Comparison of ENCODE assay signal across 7 cellular contexts in the genomic region with DNA sequence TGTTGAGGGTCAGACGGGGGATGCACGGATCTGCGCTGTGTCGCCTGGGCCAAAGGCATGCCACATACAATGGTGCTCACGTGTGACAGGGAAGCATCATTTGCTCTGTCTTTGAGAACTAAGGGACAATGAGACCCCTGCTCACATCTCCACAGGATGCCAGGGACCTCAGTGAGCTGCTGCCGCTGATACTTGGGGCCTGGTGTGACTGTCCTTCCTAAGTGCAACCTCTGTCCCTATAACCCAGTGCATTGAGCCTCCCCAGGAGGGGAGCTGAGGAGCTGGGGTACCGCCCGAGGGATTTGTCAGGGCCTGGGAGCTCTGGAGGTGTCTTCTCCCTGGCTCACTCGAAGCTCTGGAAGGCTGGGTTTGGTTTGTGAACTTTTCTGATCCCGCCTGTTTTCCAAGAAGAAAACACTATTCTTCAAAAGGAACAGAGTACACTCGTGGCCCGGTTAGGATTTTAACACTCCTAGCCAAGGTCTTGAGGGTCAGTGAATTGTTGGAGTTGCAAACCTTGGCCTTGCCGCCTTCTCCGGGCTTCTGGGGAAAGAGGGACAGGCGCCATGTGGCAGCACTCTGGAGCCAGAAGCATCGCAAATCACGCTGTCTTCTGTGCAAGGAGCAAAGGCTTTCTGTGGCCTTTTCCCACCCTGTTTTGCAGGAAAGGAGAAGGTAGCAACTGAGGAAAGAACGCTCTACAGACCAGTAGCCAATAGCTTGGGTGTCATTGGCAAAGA.
"Had no signal": no experiment of that assay in that cellular context is flagged by ENCODE, and none has a peak within 500 bp of the region (broad histone marks: within the 10 kb centered on the region; RNA-seq: fewer than 3 reads in every experiment).

No MANE protein-coding gene starts in this region.

- H3K27ac Mint-ChIP-seq: HFFc6 had no signal

- DNase-seq: GM23248, GOT3, H7, HFFc6, IMR-90 had no signal

- H3K36me3 ChIP-seq: HAP-1 had no signal

- FAIRE-seq: HTR-8/SVneo had no signal

- H3K4me1 ChIP-seq: HAP-1 had no signal

- H3K9me3 Mint-ChIP-seq: HFFc6 had no signal

- H3K9me3 ChIP-seq: HAP-1 had no signal

- H3K4me3 ChIP-seq: GM23248, HAP-1 had no signal

- H3K27ac ChIP-seq: GM23248 had no signal

- H3K4me3 Mint-ChIP-seq: HFFc6 had no signal
